ENCODE assay signal across 7 cellular contexts in the genomic region with DNA sequence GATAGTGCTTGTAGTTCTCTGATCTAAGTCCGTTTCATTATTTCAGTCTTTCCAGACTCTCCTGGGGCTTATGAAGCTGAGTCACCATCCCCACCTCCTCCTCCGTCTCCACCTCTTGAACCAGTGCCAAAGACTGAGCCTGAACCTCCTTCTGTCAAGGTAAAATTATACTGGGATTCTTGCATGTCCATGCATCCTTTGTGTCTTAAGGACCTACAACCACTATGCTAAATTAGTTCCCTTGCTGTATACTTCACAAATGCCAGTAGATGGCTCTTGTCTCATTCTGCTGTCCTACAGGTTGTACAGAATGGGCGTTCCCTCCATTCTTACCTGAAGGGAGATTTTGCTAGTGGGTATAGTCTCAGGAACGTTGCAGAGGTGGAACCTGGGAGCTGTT. TPM values are rescaled to one million over a fixed set of nuclear protein-coding genes. Genes with fewer than 3 reads are reported as not detected.
DNase-seq lines count a peak whose midpoint lies in the region; ATAC-seq and TF ChIP-seq lines count a peak whose summit lies in the region.

No MANE protein-coding gene starts in this region.

- H3K4me1 ChIP-seq in gastroesophageal sphincter (peaks cover 0 to 73% (median 10%) of the 10 kb centered on the region in 3 donors), testis (peaks cover 7% of the 10 kb centered on the region)

- H3K9me3 ChIP-seq in gastroesophageal sphincter (no peaks in the 10 kb centered on the region), testis (no peaks in the 10 kb centered on the region)

- H3K27me3 ChIP-seq in gastroesophageal sphincter, result no peaks in the 10 kb centered on the region
- no peaks in the 10 kb centered on the region for H3K27me3 ChIP-seq in testis

- no peak for TF ChIP-seq POLR2A in gastroesophageal sphincter (IDR thresholded peaks at IDR 0.05)
- no peak for TF ChIP-seq POLR2A in testis (IDR thresholded peaks at IDR 0.05)

- no peak overlapping the region for H3K4me3 ChIP-seq in gastroesophageal sphincter
- H3K4me3 ChIP-seq in skeletal muscle cell (ENCODE audit: low read depth, low read length), result no peak overlapping the region
- no peak overlapping the region for H3K4me3 ChIP-seq in testis

- 23 to 37% methylated on average over 2 to 4 of the region's 4 CpGs for WGBS in gastroesophageal sphincter (ENCODE audit: low coverage in 1 of 2), 2 donors
- whole genome bisulfite sequencing in testis, 2 donors, result 61 to 74% methylated on average over 4 of the region's 4 CpGs

- H3K36me3 ChIP-seq in gastroesophageal sphincter, result peaks cover 0 to 24% of the 10 kb centered on the region in 2 donors
- H3K36me3 ChIP-seq in testis (ENCODE audit: low read depth, missing control alignments), result no peaks in the 10 kb centered on the region

- peak overlapping the region in 3 of 4 donors; percentile 14 to 70 (median 63) for H3K27ac ChIP-seq in gastroesophageal sphincter
- no peak overlapping the region for H3K27ac ChIP-seq in testis

- DNase-seq in H4 (ENCODE audit: low spot score), result peak; percentile 52
- peak; percentile 41 for DNase-seq in RPMI7951 (ENCODE audit: low read depth)
- DNase-seq in skeletal muscle cell (ENCODE audit: low read depth), result peak; percentile 43
- DNase-seq in testis, result no peak
- no peak for DNase-seq in posterior cingulate gyrus

- ATAC-seq in gastroesophageal sphincter, result peak; percentile 28
- ATAC-seq in GM18498 (IDR thresholded peaks at IDR 0.05; ENCODE audit: unreplicated experiment), result no peak

- TF ChIP-seq EP300 in gastroesophageal sphincter (IDR thresholded peaks at IDR 0.05), result no peak

- intact Hi-C loops in testis (cut with DNase I; ENCODE audit: low total_unique reads) (loop anchor here (5.0 kb wide), 1 partner anchor 48 kb away; no protein-coding TSS in a partner anchor), posterior cingulate gyrus (cut with DNase I) (loop anchor here (10.0 kb wide), 1 partner anchor 90 kb away; no protein-coding TSS in a partner anchor)

- TF ChIP-seq CTCF in gastroesophageal sphincter (IDR thresholded peaks at IDR 0.05) (peak in 3 of 4 experiments; percentile 18 to 55 (median 40)), testis (IDR thresholded peaks at IDR 0.05) (no peak)

RNA-seq across cellular contexts. Expression of a gene that starts 42.2 kb away (rescaled TPM):
- total RNA-seq in H4 (2014; rRNA removed; shearing (Covaris generic)), result 18.7 and 20.3 TPM in 2 replicates
- total RNA-seq in RPMI7951 (2014; rRNA removed; shearing (Covaris generic)), result 22.2 and 28.7 TPM in 2 replicates
- total RNA-seq in gastroesophageal sphincter (10 to 100 TPM in 2 of 4 donors, 1 to 10 TPM in 2; 9.1 to 18.7 (median 12.4) TPM), testis (10 to 100 TPM; 25.2 to 32.9 TPM)
- polyA plus RNA-seq in testis (ENCODE audit: insufficient read depth, low read depth, low replicate concordance), result 36.3 TPM

Comparison
In these comparisons a context has a peak if more than half of its experiments do, and no peak if none do; other contexts are left out.
1. DNase-seq: peak in H4 (single experiment), RPMI7951 (single experiment) and skeletal muscle cell (single experiment); none in testis (single experiment) and posterior cingulate gyrus (0 of 10).
2. H3K27ac ChIP-seq: peak in gastroesophageal sphincter (3 of 4); none in testis (0 of 2).
3. CTCF ChIP-seq: peak in gastroesophageal sphincter (3 of 4); none in testis (0 of 3).